ENCODE assay signal across 20 cellular contexts in genomic region chr13:80572308-80572676, GRCh38.
"Had no signal": no experiment of that assay in that cellular context is flagged by ENCODE, and none has a peak within 500 bp of the region (broad histone marks: within the 10 kb centered on the region; RNA-seq: fewer than 3 reads in every experiment).

No MANE protein-coding gene starts in this region.

- H3K4me1 Mint-ChIP-seq: activated CD4-positive, alpha-beta T cell treated with anti-CD3 and anti-CD28 coated beads, Interleukin-2, amount 10 ng/mL, durations not matched to agents 7 days and 5 days; activated CD8-positive, alpha-beta memory T cell treated with anti-CD3 and anti-CD28 coated beads, Interleukin-2, amount 10 ng/mL, durations not matched to agents 7 days and 5 days; natural killer cell; stimulated activated effector memory CD8-positive, alpha-beta T cell treated with anti-CD3 and anti-CD28 coated beads, Interleukin-12 subunit alpha, Interleukin-12 subunit beta, amount 100 ng/mL, for 72 hours; stimulated activated naive CD8-positive, alpha-beta T cell treated with anti-CD3 and anti-CD28 coated beads, Interleukin-15, amount 100 ng/mL, for 72 hours had no signal

- H3K4me3 Mint-ChIP-seq: activated CD4-positive, alpha-beta T cell treated with anti-CD3 and anti-CD28 coated beads, Interleukin-2, amount 10 ng/mL, durations not matched to agents 7 days and 5 days; activated CD8-positive, alpha-beta memory T cell treated with anti-CD3 and anti-CD28 coated beads, Interleukin-2, amount 10 ng/mL, durations not matched to agents 7 days and 5 days; activated CD8-positive, alpha-beta T cell treated with anti-CD3 and anti-CD28 coated beads for 36 hours; activated T-helper 1 cell treated with anti-CD3 and anti-CD28 coated beads, Interleukin-12 subunit alpha, Interleukin-12 subunit beta, Interleukin-2, Interleukin-4 antibody, amounts not matched to agents 30 ng/mL and 10 ng/mL and 1 ng/mL, durations not matched to agents 14 hours and 24 hours and 36 hours; natural killer cell; stimulated activated effector memory CD8-positive, alpha-beta T cell treated with anti-CD3 and anti-CD28 coated beads, Interleukin-12 subunit alpha, Interleukin-12 subunit beta, amount 100 ng/mL, for 72 hours; stimulated activated naive CD8-positive, alpha-beta T cell treated with anti-CD3 and anti-CD28 coated beads, Interleukin-15, amount 100 ng/mL, for 72 hours had no signal

- H3K9me3 Mint-ChIP-seq: activated CD8-positive, alpha-beta T cell treated with anti-CD3 and anti-CD28 coated beads for 36 hours; activated T-helper 1 cell treated with anti-CD3 and anti-CD28 coated beads, Interleukin-12 subunit alpha, Interleukin-12 subunit beta, Interleukin-2, Interleukin-4 antibody, amounts not matched to agents 30 ng/mL and 10 ng/mL and 1 ng/mL, durations not matched to agents 14 hours and 24 hours and 36 hours; natural killer cell; stimulated activated effector memory CD8-positive, alpha-beta T cell treated with anti-CD3 and anti-CD28 coated beads, Interleukin-12 subunit alpha, Interleukin-12 subunit beta, amount 100 ng/mL, for 72 hours; stimulated activated naive CD8-positive, alpha-beta T cell treated with anti-CD3 and anti-CD28 coated beads, Interleukin-15, amount 100 ng/mL, for 72 hours had no signal

- H3K27ac Mint-ChIP-seq: activated CD4-positive, alpha-beta T cell treated with anti-CD3 and anti-CD28 coated beads, Interleukin-2, amount 10 ng/mL, durations not matched to agents 7 days and 5 days; activated CD8-positive, alpha-beta memory T cell treated with anti-CD3 and anti-CD28 coated beads, Interleukin-2, amount 10 ng/mL, durations not matched to agents 7 days and 5 days; activated CD8-positive, alpha-beta T cell treated with anti-CD3 and anti-CD28 coated beads for 36 hours; activated naive CD4-positive, alpha-beta T cell treated with anti-CD3 and anti-CD28 coated beads, Interleukin-2, amount 50 U/mL, for 72 hours; activated T-helper 1 cell treated with anti-CD3 and anti-CD28 coated beads, Interleukin-12 subunit alpha, Interleukin-12 subunit beta, Interleukin-2, Interleukin-4 antibody, amounts not matched to agents 30 ng/mL and 10 ng/mL and 1 ng/mL, durations not matched to agents 14 hours and 24 hours and 36 hours; natural killer cell; stimulated activated effector memory CD8-positive, alpha-beta T cell treated with anti-CD3 and anti-CD28 coated beads, Interleukin-12 subunit alpha, Interleukin-12 subunit beta, amount 100 ng/mL, for 72 hours; stimulated activated naive CD8-positive, alpha-beta T cell treated with anti-CD3 and anti-CD28 coated beads, Interleukin-15, amount 100 ng/mL, for 72 hours had no signal

- H3K27me3 Mint-ChIP-seq: activated CD4-positive, alpha-beta T cell treated with anti-CD3 and anti-CD28 coated beads, Interleukin-2, amount 10 ng/mL, durations not matched to agents 7 days and 5 days; activated CD8-positive, alpha-beta memory T cell treated with anti-CD3 and anti-CD28 coated beads, Interleukin-2, amount 10 ng/mL, durations not matched to agents 7 days and 5 days; activated CD8-positive, alpha-beta T cell treated with anti-CD3 and anti-CD28 coated beads for 36 hours; stimulated activated naive CD8-positive, alpha-beta T cell treated with anti-CD3 and anti-CD28 coated beads, Interleukin-15, amount 100 ng/mL, for 72 hours had no signal

- DNase-seq: activated CD4-positive, alpha-beta T cell treated with anti-CD3 and anti-CD28 coated beads, Interleukin-2, amount 10 ng/mL, durations not matched to agents 7 days and 5 days; activated CD8-positive, alpha-beta memory T cell treated with anti-CD3 and anti-CD28 coated beads, Interleukin-2, amount 10 ng/mL, durations not matched to agents 7 days and 5 days; activated CD8-positive, alpha-beta T cell treated with anti-CD3 and anti-CD28 coated beads for 36 hours; activated gamma-delta T cell treated with Interleukin-2 at 50 U/mL for 16 hours; activated T-cell treated with anti-CD3 and anti-CD28 coated beads for 4 hours; central memory CD4-positive, alpha-beta T cell; effector memory CD4-positive, alpha-beta T cell; hippocampal formation; midbrain; natural killer cell; small intestine; stimulated activated CD4-positive, alpha-beta T cell treated with anti-CD3 and anti-CD28 coated beads, Interleukin-2, amount 100 ng/mL, for 24 hours; stimulated activated naive CD8-positive, alpha-beta T cell treated with anti-CD3 and anti-CD28 coated beads, Interleukin-15, amount 100 ng/mL, for 72 hours; tibial artery had no signal

- ATAC-seq: activated CD4-positive, CD25-positive, alpha-beta regulatory T cell treated with anti-CD3 and anti-CD28 coated beads, Interleukin-2, amount 50 U/mL, for 24 hours; activated CD8-positive, alpha-beta memory T cell treated with anti-CD3 and anti-CD28 coated beads, Interleukin-2, amount 10 ng/mL, durations not matched to agents 7 days and 5 days; activated CD8-positive, alpha-beta T cell treated with anti-CD3 and anti-CD28 coated beads for 36 hours; activated naive CD4-positive, alpha-beta T cell treated with anti-CD3 and anti-CD28 coated beads, Interleukin-2, amount 50 U/mL, for 72 hours; esophagus mucosa; natural killer cell; sciatic nerve; stimulated activated effector memory CD8-positive, alpha-beta T cell treated with anti-CD3 and anti-CD28 coated beads, Interleukin-12 subunit alpha, Interleukin-12 subunit beta, amount 100 ng/mL, for 72 hours; stimulated activated naive CD8-positive, alpha-beta T cell treated with anti-CD3 and anti-CD28 coated beads, Interleukin-15, amount 100 ng/mL, for 72 hours had no signal

- H3K36me3 Mint-ChIP-seq: activated CD8-positive, alpha-beta memory T cell treated with anti-CD3 and anti-CD28 coated beads, Interleukin-2, amount 10 ng/mL, durations not matched to agents 7 days and 5 days; activated naive CD4-positive, alpha-beta T cell treated with anti-CD3 and anti-CD28 coated beads, Interleukin-2, amount 50 U/mL, for 72 hours; natural killer cell; stimulated activated effector memory CD8-positive, alpha-beta T cell treated with anti-CD3 and anti-CD28 coated beads, Interleukin-12 subunit alpha, Interleukin-12 subunit beta, amount 100 ng/mL, for 72 hours had no signal
